8 cellular contexts compared by ENCODE assay signal in the genomic region with DNA sequence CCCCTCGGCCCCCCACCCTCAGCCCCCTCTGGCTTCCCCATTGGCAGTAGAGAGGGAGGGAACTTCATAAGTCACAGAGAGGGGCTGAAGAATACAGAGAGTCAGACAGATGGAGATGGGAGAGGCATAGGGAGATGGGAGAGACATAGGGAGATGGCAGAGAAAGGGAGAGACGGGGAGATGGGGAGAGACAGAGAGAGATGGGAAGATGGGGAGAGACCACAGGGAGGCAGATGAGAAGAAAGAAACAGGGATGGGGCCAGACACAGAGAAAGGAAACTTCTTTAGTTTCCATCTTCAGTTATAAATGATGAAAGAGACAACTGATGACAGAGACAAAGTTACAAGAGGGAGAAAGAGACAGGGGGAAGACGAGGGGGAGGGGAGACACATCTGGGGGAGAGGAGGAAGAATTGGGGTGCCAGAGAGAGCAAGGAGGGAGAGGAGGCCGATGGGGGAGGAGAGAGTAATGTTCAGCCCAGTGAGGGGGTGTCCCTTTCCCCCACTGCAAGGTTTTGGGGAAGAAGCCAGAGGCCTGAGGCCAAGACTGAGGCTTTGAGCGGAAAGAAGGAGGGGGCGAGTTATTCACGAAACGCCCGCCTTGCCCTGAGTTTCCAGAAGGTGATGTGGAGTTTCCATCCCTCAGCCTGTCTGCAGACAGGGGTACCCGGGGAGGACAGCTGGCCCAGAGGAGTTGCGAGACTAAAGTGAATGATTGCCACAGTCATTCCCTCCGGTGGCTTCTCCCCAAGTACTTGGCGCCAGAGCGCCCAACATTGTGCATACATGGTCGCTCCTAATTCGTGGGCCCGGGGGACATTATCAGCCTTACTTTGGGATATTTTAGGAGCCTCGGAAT. TPM values are rescaled to one million over a fixed set of nuclear protein-coding genes. Genes with fewer than 3 reads are reported as not detected.
DNase-seq lines count a peak whose midpoint lies in the region; ATAC-seq and TF ChIP-seq lines count a peak whose summit lies in the region.

No MANE protein-coding gene starts in this region.

- peak overlapping the region; percentile 100 for H3K27ac Mint-ChIP-seq in activated T-helper 2 cell treated with anti-CD3 and anti-CD28 coated beads, Interferon-gamma antibody, Interleukin-2, Interleukin-4, amounts not matched to agents 10 μg/mL and 5 μg/mL and 100 μg/mL, durations not matched to agents 14 hours and 24 hours and 36 hours

- H3F3A ChIP-seq in Loucy (ENCODE audit: low read depth) = peaks cover 14% of the 10 kb centered on the region

- H4K20me1 ChIP-seq in Loucy (ENCODE audit: insufficient read depth, low read length, poor library complexity, severe bottlenecking) = peaks cover 32% of the 10 kb centered on the region

- intact Hi-C loops in activated T-helper 2 cell treated with anti-CD3 and anti-CD28 coated beads, Interferon-gamma antibody, Interleukin-2, Interleukin-4, amounts not matched to agents 10 μg/mL and 5 μg/mL and 100 μg/mL, durations not matched to agents 14 hours and 24 hours and 36 hours (cut with micrococcal nuclease) = loop anchor here (1.0 to 5.0 kb wide), 6 partner anchors 9 to 461 kb away; a partner anchor contains a TSS

- H3K79me2 ChIP-seq in Loucy (ENCODE audit: insufficient read depth, low read length) = peaks cover 42% of the 10 kb centered on the region

- peak overlapping the region; percentile 95 for H3K4me3 Mint-ChIP-seq in activated T-helper 2 cell treated with anti-CD3 and anti-CD28 coated beads, Interferon-gamma antibody, Interleukin-2, Interleukin-4, amounts not matched to agents 10 μg/mL and 5 μg/mL and 100 μg/mL, durations not matched to agents 14 hours and 24 hours and 36 hours (ENCODE audit: low read depth)

- H3K4me1 Mint-ChIP-seq in activated T-helper 2 cell treated with anti-CD3 and anti-CD28 coated beads, Interferon-gamma antibody, Interleukin-2, Interleukin-4, amounts not matched to agents 10 μg/mL and 5 μg/mL and 100 μg/mL, durations not matched to agents 14 hours and 24 hours and 36 hours (ENCODE audit: low read depth) = peaks cover 47% of the 10 kb centered on the region

- H3K9ac ChIP-seq in Loucy (ENCODE audit: low read depth, low read length, poor library complexity, severe bottlenecking) (peak overlapping the region; percentile 99), mucosa of rectum (ENCODE audit: low read depth in 1 of 2, low read length in 2 of 2) (no peak overlapping the region)

- H3K4me1 ChIP-seq in Loucy (ENCODE audit: insufficient read depth, low read length, poor library complexity, severe bottlenecking) (peaks cover 40% of the 10 kb centered on the region), mucosa of rectum (ENCODE audit: control insufficient read depth in 2 of 2, insufficient read depth in 2 of 2, low read length in 2 of 2) (peaks cover 7 to 19% of the 10 kb centered on the region in 2 donors)

- no peak overlapping the region for H2AFZ ChIP-seq in Loucy (ENCODE audit: low read length)

- no peak for TF ChIP-seq CTCF in Loucy (conservative IDR thresholded peaks at IDR 0.05; ENCODE audit: low read length)

- peak overlapping the region; percentile 98 for H3K4me2 ChIP-seq in Loucy (ENCODE audit: low read depth, low read length, poor library complexity, severe bottlenecking)

- DNase-seq in NK-92 treated with Interleukin-12 subunit alpha and Interleukin-12 subunit beta, amount 100 ng/mL, for 24 hours (lab: John Stamatoyannopoulos, UW) = peak; percentile 74
- no peak for DNase-seq in NK-92 (lab: John Stamatoyannopoulos, UW; ENCODE audit: unreplicated experiment)
- DNase-seq in activated T-helper 2 cell treated with anti-CD3 and anti-CD28 coated beads, Interferon-gamma antibody, Interleukin-2, Interleukin-4, amounts not matched to agents 10 μg/mL and 5 μg/mL and 100 μg/mL, durations not matched to agents 14 hours and 24 hours and 36 hours (ENCODE audit: low spot score) = peak; percentile 62
- DNase-seq in stimulated activated naive CD4-positive, alpha-beta T cell (lab: John Stamatoyannopoulos, UW) = peak in 4 of 6 experiments; percentile 38 to 68 (median 61)
- DNase-seq in UCSD-AML1 (lab: John Stamatoyannopoulos, UW; ENCODE audit: unreplicated experiment) = no peak

- peaks cover 38% of the 10 kb centered on the region for H3K36me3 Mint-ChIP-seq in activated T-helper 2 cell treated with anti-CD3 and anti-CD28 coated beads, Interferon-gamma antibody, Interleukin-2, Interleukin-4, amounts not matched to agents 10 μg/mL and 5 μg/mL and 100 μg/mL, durations not matched to agents 14 hours and 24 hours and 36 hours (ENCODE audit: low read depth)

- H3K36me3 ChIP-seq in Loucy (ENCODE audit: insufficient read depth, low read length) (peaks cover 28% of the 10 kb centered on the region; the same call in 1 of the 2 replicates), mucosa of rectum (ENCODE audit: control insufficient read depth in 2 of 2, insufficient read depth in 2 of 2, low read length in 2 of 2) (peaks cover 22 to 27% of the 10 kb centered on the region in 2 donors)

- no peaks in the 10 kb centered on the region for H3K9me2 ChIP-seq in Loucy (replicated peaks; ENCODE audit: low read depth, low read length)

- H3K27ac ChIP-seq in mucosa of rectum (ENCODE audit: low read depth in 2 of 2, low read length in 2 of 2) = peak overlapping the region; percentile 45 to 80

- H3K27me3 ChIP-seq in Loucy (ENCODE audit: insufficient read depth, low read length, poor library complexity, severe bottlenecking) = no peaks in the 10 kb centered on the region
- H3K27me3 ChIP-seq in mucosa of rectum (ENCODE audit: control insufficient read depth in 2 of 2, insufficient read depth in 2 of 2, low read length in 2 of 2) = no peaks in the 10 kb centered on the region

- H3K27me3 Mint-ChIP-seq in activated T-helper 2 cell treated with anti-CD3 and anti-CD28 coated beads, Interferon-gamma antibody, Interleukin-2, Interleukin-4, amounts not matched to agents 10 μg/mL and 5 μg/mL and 100 μg/mL, durations not matched to agents 14 hours and 24 hours and 36 hours (ENCODE audit: low read depth) = no peaks in the 10 kb centered on the region

- no peaks in the 10 kb centered on the region for H3K9me3 Mint-ChIP-seq in activated T-helper 2 cell treated with anti-CD3 and anti-CD28 coated beads, Interferon-gamma antibody, Interleukin-2, Interleukin-4, amounts not matched to agents 10 μg/mL and 5 μg/mL and 100 μg/mL, durations not matched to agents 14 hours and 24 hours and 36 hours

- no peaks in the 10 kb centered on the region for H3K9me3 ChIP-seq in Loucy (ENCODE audit: insufficient read depth, low read depth, low read length)
- no peaks in the 10 kb centered on the region for H3K9me3 ChIP-seq in mucosa of rectum (ENCODE audit: control insufficient read depth in 2 of 2, low read length in 2 of 2)

- no peak for ATAC-seq in GM18870 (IDR thresholded peaks at IDR 0.05; ENCODE audit: unreplicated experiment)

- peak overlapping the region; percentile 90 for H3K4me3 ChIP-seq in Loucy (ENCODE audit: low read length, poor library complexity, severe bottlenecking)
- H3K4me3 ChIP-seq in mucosa of rectum (ENCODE audit: low read length in 2 of 2) = peak overlapping the region in 1 of 2 donors; percentile 83

RNA-seq across cellular contexts. Expression of a gene that starts 0.7 kb away (rescaled TPM):
- total RNA-seq in activated T-helper 2 cell treated with anti-CD3 and anti-CD28 coated beads, Interferon-gamma antibody, Interleukin-2, Interleukin-4, amounts not matched to agents 10 μg/mL and 5 μg/mL and 100 μg/mL, durations not matched to agents 14 hours and 24 hours and 36 hours = 160 and 162 TPM in 2 replicates

RNA-seq across cellular contexts. Expression of a gene that starts 3.0 kb away (rescaled TPM):
- total RNA-seq in activated T-helper 2 cell treated with anti-CD3 and anti-CD28 coated beads, Interferon-gamma antibody, Interleukin-2, Interleukin-4, amounts not matched to agents 10 μg/mL and 5 μg/mL and 100 μg/mL, durations not matched to agents 14 hours and 24 hours and 36 hours = 7.7 and 8.0 TPM in 2 replicates

RNA-seq across cellular contexts. Expression of a gene that starts 6.0 kb away (rescaled TPM):
- total RNA-seq in activated T-helper 2 cell treated with anti-CD3 and anti-CD28 coated beads, Interferon-gamma antibody, Interleukin-2, Interleukin-4, amounts not matched to agents 10 μg/mL and 5 μg/mL and 100 μg/mL, durations not matched to agents 14 hours and 24 hours and 36 hours = 41.8 and 46.5 TPM in 2 replicates

RNA-seq across cellular contexts. Expression of a gene that starts 14.2 kb away (rescaled TPM):
- 303 and 306 TPM in 2 replicates for total RNA-seq in activated T-helper 2 cell treated with anti-CD3 and anti-CD28 coated beads, Interferon-gamma antibody, Interleukin-2, Interleukin-4, amounts not matched to agents 10 μg/mL and 5 μg/mL and 100 μg/mL, durations not matched to agents 14 hours and 24 hours and 36 hours

RNA-seq across cellular contexts. Expression of a gene that starts 19.4 kb away (rescaled TPM):
- total RNA-seq in activated T-helper 2 cell treated with anti-CD3 and anti-CD28 coated beads, Interferon-gamma antibody, Interleukin-2, Interleukin-4, amounts not matched to agents 10 μg/mL and 5 μg/mL and 100 μg/mL, durations not matched to agents 14 hours and 24 hours and 36 hours = 56.1 and 56.2 TPM in 2 replicates

Comparison
In these comparisons a context has a peak if more than half of its experiments do, and no peak if none do; other contexts are left out.
1. DNase-seq: peak in NK-92 treated with Interleukin-12 subunit alpha and Interleukin-12 subunit beta, amount 100 ng/mL, for 24 hours (single experiment), activated T-helper 2 cell treated with anti-CD3 and anti-CD28 coated beads, Interferon-gamma antibody, Interleukin-2, Interleukin-4, amounts not matched to agents 10 μg/mL and 5 μg/mL and 100 μg/mL, durations not matched to agents 14 hours and 24 hours and 36 hours (single experiment) and stimulated activated naive CD4-positive, alpha-beta T cell (4 of 6); none in NK-92 (single experiment) and UCSD-AML1 (single experiment).